Comparison of ENCODE assay signal across 1 cellular context in genomic region chr11:45877221-45877620, GRCh38.
TF ChIP-seq lines count a peak whose summit lies in the region.

No MANE protein-coding gene starts in this region.

TF ChIP-seq in GM23338, 12 proteins besides CTCF, POLR2A, EP300 and RAD21 (continued from another document):
- TF ChIP-seq ZNF114 (CRISPR knock-in tag; IDR thresholded peaks at IDR 0.05) (no peak), POLR2AphosphoS5 (IDR thresholded peaks at IDR 0.05; ENCODE audit: low read depth) (no peak), JUNB (IDR thresholded peaks at IDR 0.05; ENCODE audit: unreplicated experiment) (no peak), EZH2 (IDR thresholded peaks at IDR 0.05; ENCODE audit: low read depth, unreplicated experiment) (no peak)
- TF ChIP-seq, protein P1, sequence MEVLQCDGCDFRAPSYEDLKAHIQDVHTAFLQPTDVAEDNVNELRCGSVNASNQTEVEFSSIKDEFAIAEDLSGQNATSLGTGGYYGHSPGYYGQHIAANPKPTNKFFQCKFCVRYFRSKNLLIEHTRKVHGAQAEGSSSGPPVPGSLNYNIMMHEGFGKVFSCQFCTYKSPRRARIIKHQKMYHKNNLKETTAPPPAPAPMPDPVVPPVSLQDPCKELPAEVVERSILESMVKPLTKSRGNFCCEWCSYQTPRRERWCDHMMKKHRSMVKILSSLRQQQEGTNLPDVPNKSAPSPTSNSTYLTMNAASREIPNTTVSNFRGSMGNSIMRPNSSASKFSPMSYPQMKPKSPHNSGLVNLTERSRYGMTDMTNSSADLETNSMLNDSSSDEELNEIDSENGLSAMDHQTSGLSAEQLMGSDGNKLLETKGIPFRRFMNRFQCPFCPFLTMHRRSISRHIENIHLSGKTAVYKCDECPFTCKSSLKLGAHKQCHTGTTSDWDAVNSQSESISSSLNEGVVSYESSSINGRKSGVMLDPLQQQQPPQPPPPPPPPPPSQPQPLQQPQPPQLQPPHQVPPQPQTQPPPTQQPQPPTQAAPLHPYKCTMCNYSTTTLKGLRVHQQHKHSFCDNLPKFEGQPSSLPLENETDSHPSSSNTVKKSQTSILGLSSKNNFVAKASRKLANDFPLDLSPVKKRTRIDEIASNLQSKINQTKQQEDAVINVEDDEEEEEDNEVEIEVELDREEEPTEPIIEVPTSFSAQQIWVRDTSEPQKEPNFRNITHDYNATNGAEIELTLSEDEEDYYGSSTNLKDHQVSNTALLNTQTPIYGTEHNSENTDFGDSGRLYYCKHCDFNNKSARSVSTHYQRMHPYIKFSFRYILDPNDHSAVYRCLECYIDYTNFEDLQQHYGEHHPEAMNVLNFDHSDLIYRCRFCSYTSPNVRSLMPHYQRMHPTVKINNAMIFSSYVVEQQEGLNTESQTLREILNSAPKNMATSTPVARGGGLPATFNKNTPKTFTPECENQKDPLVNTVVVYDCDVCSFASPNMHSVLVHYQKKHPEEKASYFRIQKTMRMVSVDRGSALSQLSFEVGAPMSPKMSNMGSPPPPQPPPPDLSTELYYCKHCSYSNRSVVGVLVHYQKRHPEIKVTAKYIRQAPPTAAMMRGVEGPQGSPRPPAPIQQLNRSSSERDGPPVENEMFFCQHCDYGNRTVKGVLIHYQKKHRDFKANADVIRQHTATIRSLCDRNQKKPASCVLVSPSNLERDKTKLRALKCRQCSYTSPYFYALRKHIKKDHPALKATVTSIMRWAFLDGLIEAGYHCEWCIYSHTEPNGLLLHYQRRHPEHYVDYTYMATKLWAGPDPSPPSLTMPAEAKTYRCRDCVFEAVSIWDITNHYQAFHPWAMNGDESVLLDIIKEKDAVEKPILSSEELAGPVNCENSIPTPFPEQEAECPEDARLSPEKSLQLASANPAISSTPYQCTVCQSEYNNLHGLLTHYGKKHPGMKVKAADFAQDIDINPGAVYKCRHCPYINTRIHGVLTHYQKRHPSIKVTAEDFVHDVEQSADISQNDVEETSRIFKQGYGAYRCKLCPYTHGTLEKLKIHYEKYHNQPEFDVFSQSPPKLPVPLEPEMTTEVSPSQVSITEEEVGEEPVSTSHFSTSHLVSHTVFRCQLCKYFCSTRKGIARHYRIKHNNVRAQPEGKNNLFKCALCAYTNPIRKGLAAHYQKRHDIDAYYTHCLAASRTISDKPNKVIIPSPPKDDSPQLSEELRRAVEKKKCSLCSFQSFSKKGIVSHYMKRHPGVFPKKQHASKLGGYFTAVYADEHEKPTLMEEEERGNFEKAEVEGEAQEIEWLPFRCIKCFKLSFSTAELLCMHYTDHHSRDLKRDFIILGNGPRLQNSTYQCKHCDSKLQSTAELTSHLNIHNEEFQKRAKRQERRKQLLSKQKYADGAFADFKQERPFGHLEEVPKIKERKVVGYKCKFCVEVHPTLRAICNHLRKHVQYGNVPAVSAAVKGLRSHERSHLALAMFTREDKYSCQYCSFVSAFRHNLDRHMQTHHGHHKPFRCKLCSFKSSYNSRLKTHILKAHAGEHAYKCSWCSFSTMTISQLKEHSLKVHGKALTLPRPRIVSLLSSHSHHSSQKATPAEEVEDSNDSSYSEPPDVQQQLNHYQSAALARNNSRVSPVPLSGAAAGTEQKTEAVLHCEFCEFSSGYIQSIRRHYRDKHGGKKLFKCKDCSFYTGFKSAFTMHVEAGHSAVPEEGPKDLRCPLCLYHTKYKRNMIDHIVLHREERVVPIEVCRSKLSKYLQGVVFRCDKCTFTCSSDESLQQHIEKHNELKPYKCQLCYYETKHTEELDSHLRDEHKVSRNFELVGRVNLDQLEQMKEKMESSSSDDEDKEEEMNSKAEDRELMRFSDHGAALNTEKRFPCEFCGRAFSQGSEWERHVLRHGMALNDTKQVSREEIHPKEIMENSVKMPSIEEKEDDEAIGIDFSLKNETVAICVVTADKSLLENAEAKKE (CRISPR knock-in tag; IDR thresholded peaks at IDR 0.05): no peak
- TF ChIP-seq, protein P2, sequence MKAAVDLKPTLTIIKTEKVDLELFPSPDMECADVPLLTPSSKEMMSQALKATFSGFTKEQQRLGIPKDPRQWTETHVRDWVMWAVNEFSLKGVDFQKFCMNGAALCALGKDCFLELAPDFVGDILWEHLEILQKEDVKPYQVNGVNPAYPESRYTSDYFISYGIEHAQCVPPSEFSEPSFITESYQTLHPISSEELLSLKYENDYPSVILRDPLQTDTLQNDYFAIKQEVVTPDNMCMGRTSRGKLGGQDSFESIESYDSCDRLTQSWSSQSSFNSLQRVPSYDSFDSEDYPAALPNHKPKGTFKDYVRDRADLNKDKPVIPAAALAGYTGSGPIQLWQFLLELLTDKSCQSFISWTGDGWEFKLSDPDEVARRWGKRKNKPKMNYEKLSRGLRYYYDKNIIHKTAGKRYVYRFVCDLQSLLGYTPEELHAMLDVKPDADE (IDR thresholded peaks at IDR 0.05): no peak
